Comparison of ENCODE assay signal across 18 cellular contexts in the genomic region with DNA sequence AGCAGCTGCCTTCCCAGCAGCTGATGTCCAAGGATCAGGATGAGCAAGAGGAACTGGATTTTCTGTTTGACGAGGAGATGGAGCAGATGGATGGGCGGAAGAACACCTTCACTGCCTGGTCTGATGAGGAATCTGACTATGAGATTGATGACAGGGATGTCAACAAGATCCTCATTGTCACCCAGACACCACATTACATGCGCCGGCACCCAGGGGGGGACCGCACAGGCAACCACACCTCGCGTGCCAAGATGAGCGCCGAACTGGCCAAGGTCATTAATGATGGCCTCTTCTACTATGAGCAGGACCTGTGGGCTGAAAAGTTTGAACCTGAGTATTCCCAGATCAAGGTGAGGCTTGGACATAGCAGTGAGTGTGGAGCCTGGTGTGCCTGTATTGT. TPM values are rescaled to one million over a fixed set of nuclear protein-coding genes. Genes with fewer than 3 reads are reported as not detected.
A peak's percentile ranks its signal among the peaks of the same experiment; 100 is the strongest.
DNase-seq lines count a peak whose midpoint lies in the region; ATAC-seq and TF ChIP-seq lines count a peak whose summit lies in the region.
"Had no signal": no experiment of that assay in that cellular context is flagged by ENCODE, and none has a peak within 500 bp of the region (broad histone marks: within the 10 kb centered on the region; RNA-seq: fewer than 3 reads in every experiment).

No MANE protein-coding gene starts in this region.

- no peaks in the 10 kb centered on the region for H3K4me1 ChIP-seq in CD4-positive, CD25-positive, alpha-beta regulatory T cell (ENCODE audit: control insufficient read depth, insufficient read depth, low read length, poor library complexity, severe bottlenecking)
- no peaks in the 10 kb centered on the region for H3K4me1 ChIP-seq in right cardiac atrium (ENCODE audit: control insufficient read depth, insufficient read depth, low read length)

- CTCF ChIA-PET in activated CD8-positive, alpha-beta memory T cell treated with anti-CD3 and anti-CD28 coated beads, Interleukin-2, amount 10 ng/mL, durations not matched to agents 7 days and 5 days (lab: Charles Lee): interaction anchor here (0.8 to 1.3 kb wide), 5 partner anchors 9 to 152 kb away, joined by 3 to 6 read pairs (median 3); no protein-coding TSS in a partner anchor

- no peaks in the 10 kb centered on the region for H3K27me3 ChIP-seq in CD4-positive, CD25-positive, alpha-beta regulatory T cell (ENCODE audit: control insufficient read depth, insufficient read depth, low read length)
- H3K27me3 ChIP-seq in right cardiac atrium (ENCODE audit: control insufficient read depth, insufficient read depth): no peaks in the 10 kb centered on the region
- H3K27me3 ChIP-seq: Peyer's patch had no signal

- peaks cover 29% of the 10 kb centered on the region for H3K4me1 Mint-ChIP-seq in activated CD8-positive, alpha-beta memory T cell treated with anti-CD3 and anti-CD28 coated beads, Interleukin-2, amount 10 ng/mL, durations not matched to agents 7 days and 5 days
- H3K4me1 Mint-ChIP-seq in CD4-positive, CD25-positive, alpha-beta regulatory T cell: no peaks in the 10 kb centered on the region
- H3K4me1 Mint-ChIP-seq in activated T-helper 17 cell treated with anti-CD3 and anti-CD28 coated beads, Interleukin-2, amount 50 U/mL, for 72 hours: no peaks in the 10 kb centered on the region
- H3K4me1 Mint-ChIP-seq in immature natural killer cell (peaks cover 8 to 12% of the 10 kb centered on the region in 2 donors), HFFc6 (ENCODE audit: low read depth) (peaks cover 24% of the 10 kb centered on the region)
- H3K4me1 Mint-ChIP-seq: IgD-negative memory B cell had no signal

- no peak overlapping the region for H3K4me3 Mint-ChIP-seq in activated CD8-positive, alpha-beta memory T cell treated with anti-CD3 and anti-CD28 coated beads, Interleukin-2, amount 10 ng/mL, durations not matched to agents 7 days and 5 days
- H3K4me3 Mint-ChIP-seq in CD4-positive, CD25-positive, alpha-beta regulatory T cell: no peak overlapping the region
- no peak overlapping the region for H3K4me3 Mint-ChIP-seq in activated T-helper 17 cell treated with anti-CD3 and anti-CD28 coated beads, Interleukin-2, amount 50 U/mL, for 72 hours
- H3K4me3 Mint-ChIP-seq in immature natural killer cell (no peak overlapping the region), HFFc6 (no peak overlapping the region)
- H3K4me3 Mint-ChIP-seq: IgD-negative memory B cell had no signal

- H3K9me3 ChIP-seq in CD4-positive, CD25-positive, alpha-beta regulatory T cell (ENCODE audit: control insufficient read depth in 2 of 2, low read length in 2 of 2): no peaks in the 10 kb centered on the region
- H3K9me3 ChIP-seq in right cardiac atrium (ENCODE audit: control insufficient read depth, low read length): no peaks in the 10 kb centered on the region
- H3K9me3 ChIP-seq: Peyer's patch had no signal

- 73% methylated on average over 9 of the region's 9 CpGs for WGBS in right cardiac atrium

- H3K4me3 ChIP-seq in CD4-positive, CD25-positive, alpha-beta regulatory T cell (ENCODE audit: low read depth, low read length): no peak overlapping the region
- no peak overlapping the region for H3K4me3 ChIP-seq in right cardiac atrium (ENCODE audit: low read length)
- H3K4me3 ChIP-seq: GM12878, Peyer's patch had no signal

- no peak for DNase-seq in activated CD8-positive, alpha-beta memory T cell treated with anti-CD3 and anti-CD28 coated beads, Interleukin-2, amount 10 ng/mL, durations not matched to agents 7 days and 5 days
- no peak for DNase-seq in activated CD8-positive, alpha-beta memory T cell treated with anti-CD3 and anti-CD28 coated beads, Interleukin-2, amount 50 U/mL, for 48 hours
- DNase-seq in CD4-positive, CD25-positive, alpha-beta regulatory T cell: no peak
- DNase-seq in right cardiac atrium (no peak), NCI-H2171 (lab: John Stamatoyannopoulos, UW) (no peak), immature natural killer cell (no peak), HFFc6 (no peak)
- DNase-seq: C1 segment of cervical spinal cord, Calu3, DMS79, H7, NCI-H1436, NCI-H2029 treated with DMSO at 0.1 percent for 48 hours, NCI-H510A treated with DMSO at 0.1 percent for 48 hours had no signal

- ATAC-seq in activated CD8-positive, alpha-beta memory T cell treated with anti-CD3 and anti-CD28 coated beads, Interleukin-2, amount 10 ng/mL, durations not matched to agents 7 days and 5 days: no peak
- ATAC-seq in CD4-positive, CD25-positive, alpha-beta regulatory T cell (ENCODE audit: low read depth in 2 of 2): no peak
- no peak for ATAC-seq in activated T-helper 17 cell treated with anti-CD3 and anti-CD28 coated beads, Interleukin-2, amount 50 U/mL, for 72 hours (replicated peaks)
- peak; percentile 13 to 53 for ATAC-seq in right cardiac atrium
- ATAC-seq: GM12878 had no signal

- H3K36me3 Mint-ChIP-seq in activated CD8-positive, alpha-beta memory T cell treated with anti-CD3 and anti-CD28 coated beads, Interleukin-2, amount 10 ng/mL, durations not matched to agents 7 days and 5 days: peaks cover 68% of the 10 kb centered on the region
- peaks cover 70% of the 10 kb centered on the region for H3K36me3 Mint-ChIP-seq in CD4-positive, CD25-positive, alpha-beta regulatory T cell
- H3K36me3 Mint-ChIP-seq in activated T-helper 17 cell treated with anti-CD3 and anti-CD28 coated beads, Interleukin-2, amount 50 U/mL, for 72 hours (ENCODE audit: low read depth): peaks cover 100% of the 10 kb centered on the region
- peaks cover 25 to 61% (median 38%) of the 10 kb centered on the region in 3 donors for H3K36me3 Mint-ChIP-seq in immature natural killer cell
- H3K36me3 Mint-ChIP-seq in HFFc6 (ENCODE audit: low read depth): peaks cover 44% of the 10 kb centered on the region

- TF ChIP-seq CTCF in HFFc6 (IDR thresholded peaks at IDR 0.05): no peak

- H3K27ac ChIP-seq in CD4-positive, CD25-positive, alpha-beta regulatory T cell (ENCODE audit: insufficient read depth, low read length, poor library complexity, severe bottlenecking): no peak overlapping the region
- no peak overlapping the region for H3K27ac ChIP-seq in right cardiac atrium (ENCODE audit: low read length)
- H3K27ac ChIP-seq: Peyer's patch had no signal

- H3K27me3 Mint-ChIP-seq in activated CD8-positive, alpha-beta memory T cell treated with anti-CD3 and anti-CD28 coated beads, Interleukin-2, amount 10 ng/mL, durations not matched to agents 7 days and 5 days: no peaks in the 10 kb centered on the region
- no peaks in the 10 kb centered on the region for H3K27me3 Mint-ChIP-seq in CD4-positive, CD25-positive, alpha-beta regulatory T cell
- H3K27me3 Mint-ChIP-seq in activated T-helper 17 cell treated with anti-CD3 and anti-CD28 coated beads, Interleukin-2, amount 50 U/mL, for 72 hours: no peaks in the 10 kb centered on the region
- H3K27me3 Mint-ChIP-seq in immature natural killer cell (ENCODE audit: low read depth in 3 of 3) (peaks cover 0 to 1% (median 0%) of the 10 kb centered on the region in 3 donors), HFFc6 (ENCODE audit: insufficient read depth) (no peaks in the 10 kb centered on the region; the same call in 1 of the 2 replicates)
- H3K27me3 Mint-ChIP-seq: IgD-negative memory B cell had no signal

- H3K27ac Mint-ChIP-seq in activated CD8-positive, alpha-beta memory T cell treated with anti-CD3 and anti-CD28 coated beads, Interleukin-2, amount 10 ng/mL, durations not matched to agents 7 days and 5 days: peak overlapping the region; percentile 57
- H3K27ac Mint-ChIP-seq in CD4-positive, CD25-positive, alpha-beta regulatory T cell: peak overlapping the region in 2 of 3 donors; percentile 47 to 49
- peak overlapping the region; percentile 49 for H3K27ac Mint-ChIP-seq in activated T-helper 17 cell treated with anti-CD3 and anti-CD28 coated beads, Interleukin-2, amount 50 U/mL, for 72 hours
- H3K27ac Mint-ChIP-seq in immature natural killer cell (peak overlapping the region in 2 of 6 donors; percentile 19 to 48), HFFc6 (no peak overlapping the region)
- H3K27ac Mint-ChIP-seq: IgD-negative memory B cell had no signal

- peaks cover 90% of the 10 kb centered on the region for H3K36me3 ChIP-seq in CD4-positive, CD25-positive, alpha-beta regulatory T cell (ENCODE audit: control insufficient read depth, insufficient read depth, low read length)

- H3K9me3 Mint-ChIP-seq in activated CD8-positive, alpha-beta memory T cell treated with anti-CD3 and anti-CD28 coated beads, Interleukin-2, amount 10 ng/mL, durations not matched to agents 7 days and 5 days (ENCODE audit: low read depth): no peaks in the 10 kb centered on the region
- no peaks in the 10 kb centered on the region for H3K9me3 Mint-ChIP-seq in CD4-positive, CD25-positive, alpha-beta regulatory T cell
- no peaks in the 10 kb centered on the region for H3K9me3 Mint-ChIP-seq in activated T-helper 17 cell treated with anti-CD3 and anti-CD28 coated beads, Interleukin-2, amount 50 U/mL, for 72 hours
- H3K9me3 Mint-ChIP-seq in immature natural killer cell (no peaks in the 10 kb centered on the region), HFFc6 (no peaks in the 10 kb centered on the region)
- H3K9me3 Mint-ChIP-seq: IgD-negative memory B cell had no signal

- intact Hi-C loops in right cardiac atrium (cut with DNase I): no loop called here

RNA-seq across cellular contexts. Expression of a gene that starts 46.9 kb away (rescaled TPM):
- 100 to 1,000 TPM; 212 to 238 TPM for total RNA-seq in activated CD8-positive, alpha-beta memory T cell treated with anti-CD3 and anti-CD28 coated beads, Interleukin-2, amount 10 ng/mL, durations not matched to agents 7 days and 5 days
- 122 TPM for total RNA-seq in CD4-positive, CD25-positive, alpha-beta regulatory T cell
- 10 to 100 TPM in 2 of 4 donors, 1 to 10 TPM in 2; 8.0 to 10.8 (median 10.0) TPM for polyA plus RNA-seq in CD4-positive, CD25-positive, alpha-beta regulatory T cell
- 100 to 1,000 TPM; 121 to 242 TPM for total RNA-seq in activated T-helper 17 cell treated with anti-CD3 and anti-CD28 coated beads, Interleukin-2, amount 50 U/mL, for 72 hours
- 100 to 1,000 TPM; 119 to 130 (median 124) TPM for total RNA-seq in right cardiac atrium
- polyA plus RNA-seq in right cardiac atrium (43.9 TPM), immature natural killer cell (10 to 100 TPM in 1 of 3 donors, 1 to 10 TPM in 2; 3.9 to 18.2 (median 5.0) TPM)
- 100 to 1,000 TPM; 204 to 228 (median 208) TPM for total RNA-seq in HFFc6 (2021; fragmentation: NEBNext Ultra II Directional; extraction: Animal tissue kit (Norgen Biotek cat#: 25700))

RNA-seq across cellular contexts. Expression of a gene that starts 48.4 kb away (rescaled TPM):
- not detected for total RNA-seq in activated CD8-positive, alpha-beta memory T cell treated with anti-CD3 and anti-CD28 coated beads, Interleukin-2, amount 10 ng/mL, durations not matched to agents 7 days and 5 days
- 4.0 TPM for total RNA-seq in CD4-positive, CD25-positive, alpha-beta regulatory T cell
- under 1 TPM in 2 of 4 donors, not detected in 2; 0.21 to 0.40 TPM for polyA plus RNA-seq in CD4-positive, CD25-positive, alpha-beta regulatory T cell
- not detected for total RNA-seq in activated T-helper 17 cell treated with anti-CD3 and anti-CD28 coated beads, Interleukin-2, amount 50 U/mL, for 72 hours
- total RNA-seq in right cardiac atrium: 10 to 100 TPM; 12.7 to 34.6 (median 29.2) TPM
- 23.0 TPM for polyA plus RNA-seq in right cardiac atrium
- polyA plus RNA-seq in immature natural killer cell: 1 to 10 TPM in 1 of 3 donors, under 1 TPM in 1, not detected in 1; 0.72 to 3.7 TPM
- 1 to 10 TPM; 3.1 to 4.7 (median 3.6) TPM for total RNA-seq in HFFc6 (2021; fragmentation: NEBNext Ultra II Directional; extraction: Animal tissue kit (Norgen Biotek cat#: 25700))
- total RNA-seq: Calu3 had no signal

RNA-seq across cellular contexts. Expression of a gene that starts 56.4 kb away (rescaled TPM):
- 10 to 100 TPM; 61.6 to 62.4 TPM for total RNA-seq in activated CD8-positive, alpha-beta memory T cell treated with anti-CD3 and anti-CD28 coated beads, Interleukin-2, amount 10 ng/mL, durations not matched to agents 7 days and 5 days
- total RNA-seq in CD4-positive, CD25-positive, alpha-beta regulatory T cell: 121 TPM
- 100 to 1,000 TPM; 173 to 199 (median 184) TPM for polyA plus RNA-seq in CD4-positive, CD25-positive, alpha-beta regulatory T cell
- 100 to 1,000 TPM in 1 of 2 donors, 10 to 100 TPM in 1; 87.4 to 173 TPM for total RNA-seq in activated T-helper 17 cell treated with anti-CD3 and anti-CD28 coated beads, Interleukin-2, amount 50 U/mL, for 72 hours
- total RNA-seq in right cardiac atrium: 10 to 100 TPM; 22.7 to 28.9 (median 27.3) TPM
- 19.6 TPM for polyA plus RNA-seq in right cardiac atrium
- polyA plus RNA-seq in immature natural killer cell: 100 to 1,000 TPM; 145 to 212 (median 153) TPM
- total RNA-seq in HFFc6 (2021; fragmentation: NEBNext Ultra II Directional; extraction: Animal tissue kit (Norgen Biotek cat#: 25700)): 10 to 100 TPM; 29.5 to 38.6 (median 30.8) TPM

Comparison
In these comparisons a context has a peak if more than half of its experiments do, and no peak if none do; other contexts are left out.
1. ATAC-seq: peak in right cardiac atrium (2 of 2); none in activated CD8-positive, alpha-beta memory T cell treated with anti-CD3 and anti-CD28 coated beads, Interleukin-2, amount 10 ng/mL, durations not matched to agents 7 days and 5 days (single experiment), CD4-positive, CD25-positive, alpha-beta regulatory T cell (0 of 2) and activated T-helper 17 cell treated with anti-CD3 and anti-CD28 coated beads, Interleukin-2, amount 50 U/mL, for 72 hours (single experiment).